Comparison of ENCODE assay signal across 9 cellular contexts in the genomic region with DNA sequence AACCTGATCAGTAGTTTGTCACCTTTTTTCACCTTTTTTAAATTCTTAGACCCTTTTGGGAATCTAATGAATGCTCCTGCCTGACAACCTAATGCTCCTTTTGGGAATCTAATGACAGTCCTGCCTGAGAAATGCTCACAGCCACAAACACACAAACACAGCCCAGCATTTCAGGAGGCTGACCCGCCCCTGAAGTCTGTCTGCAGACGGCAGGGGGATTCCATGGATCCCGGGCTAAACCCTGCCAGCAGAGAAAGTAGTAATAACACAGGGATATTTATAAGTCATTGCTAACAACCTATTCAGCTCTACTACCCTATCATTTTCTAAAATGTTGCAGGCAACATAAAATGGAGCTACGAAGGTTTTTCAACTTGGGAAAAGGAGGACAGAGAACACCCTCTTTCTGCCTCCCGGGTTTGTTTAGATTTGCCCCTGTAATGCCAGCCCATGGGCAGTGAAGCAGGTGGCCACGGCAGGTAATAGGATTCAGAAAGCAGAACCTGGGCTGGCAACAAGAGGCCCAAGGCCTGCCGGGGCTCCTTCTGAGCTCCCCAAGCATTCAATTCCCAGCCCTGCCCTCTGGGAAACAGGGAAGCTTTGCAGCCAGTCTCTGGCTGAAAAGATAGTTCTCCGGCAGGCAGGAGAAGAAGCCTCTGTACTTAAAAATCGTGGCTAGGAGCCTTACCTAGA.
DNase-seq lines count a peak whose midpoint lies in the region; ATAC-seq and TF ChIP-seq lines count a peak whose summit lies in the region.
"Had no signal": no experiment of that assay in that cellular context is flagged by ENCODE, and none has a peak within 500 bp of the region (broad histone marks: within the 10 kb centered on the region; RNA-seq: fewer than 3 reads in every experiment).

No MANE protein-coding gene starts in this region.

- H3K4me1 Mint-ChIP-seq in GM23338, result peaks cover 28% of the 10 kb centered on the region
- H3K4me1 Mint-ChIP-seq in stimulated activated memory B cell treated with anti-CD40 and anti-IgM and Interleukin-4, amounts not matched to agents 10 μg/mL and 1 μg/mL and 100 μg/mL, for 72 hours, result peaks cover 23% of the 10 kb centered on the region

- H3K9me2 ChIP-seq in GM23338 (ENCODE audit: insufficient read depth), result peaks cover 8% of the 10 kb centered on the region; the same call in 1 of the 2 replicates

- DNase-seq in GM23338 (ENCODE audit: low spot score) (no peak), Peyer's patch (no peak), GM19240 (ENCODE audit: insufficient read length, low spot score) (no peak)
- DNase-seq in stimulated activated CD4-positive, alpha-beta T cell treated with anti-CD3 and anti-CD28 coated beads, Interleukin-4, amount 100 ng/mL, for 24 hours, result no peak
- no peak for DNase-seq in stimulated activated naive CD4-positive, alpha-beta T cell treated with Interleukin-2 at 50 U/mL for 16 hours (lab: John Stamatoyannopoulos, UW)
- DNase-seq: NCI-H510A had no signal

- H3K36me3 Mint-ChIP-seq in GM23338 (ENCODE audit: low read depth), result no peaks in the 10 kb centered on the region
- H3K36me3 Mint-ChIP-seq in stimulated activated memory B cell treated with anti-CD40 and anti-IgM and Interleukin-4, amounts not matched to agents 10 μg/mL and 1 μg/mL and 100 μg/mL, for 72 hours, result peaks cover 7% of the 10 kb centered on the region

- H3K27ac Mint-ChIP-seq in GM23338, result no peak overlapping the region; the same call in 1 of the 2 replicates
- H3K27ac Mint-ChIP-seq in stimulated activated memory B cell treated with anti-CD40 and anti-IgM and Interleukin-4, amounts not matched to agents 10 μg/mL and 1 μg/mL and 100 μg/mL, for 72 hours, result no peak overlapping the region

- no peak overlapping the region for H2AFZ ChIP-seq in GM23338

- H3K27me3 Mint-ChIP-seq in GM23338 (ENCODE audit: insufficient read depth, low read depth, poor library complexity), result no peaks in the 10 kb centered on the region
- no peaks in the 10 kb centered on the region for H3K27me3 Mint-ChIP-seq in stimulated activated memory B cell treated with anti-CD40 and anti-IgM and Interleukin-4, amounts not matched to agents 10 μg/mL and 1 μg/mL and 100 μg/mL, for 72 hours

- H3K9me3 Mint-ChIP-seq in GM23338, result no peaks in the 10 kb centered on the region
- H3K9me3 Mint-ChIP-seq in stimulated activated memory B cell treated with anti-CD40 and anti-IgM and Interleukin-4, amounts not matched to agents 10 μg/mL and 1 μg/mL and 100 μg/mL, for 72 hours, result no peaks in the 10 kb centered on the region

- H3K4me3 Mint-ChIP-seq in GM23338, result no peak overlapping the region
- no peak overlapping the region for H3K4me3 Mint-ChIP-seq in stimulated activated memory B cell treated with anti-CD40 and anti-IgM and Interleukin-4, amounts not matched to agents 10 μg/mL and 1 μg/mL and 100 μg/mL, for 72 hours

- no peaks in the 10 kb centered on the region for H3F3A ChIP-seq in GM23338 (replicated peaks; ENCODE audit: low read depth)

- H3K27me3 ChIP-seq in GM23338 (ENCODE audit: insufficient read depth), result no peaks in the 10 kb centered on the region
- H3K27me3 ChIP-seq in Peyer's patch, result no peaks in the 10 kb centered on the region
- no peaks in the 10 kb centered on the region for H3K27me3 ChIP-seq in layer of hippocampus (ENCODE audit: control insufficient read depth, insufficient read depth, low read length)
- H3K27me3 ChIP-seq in skeletal muscle satellite cell (ENCODE audit: control insufficient read depth, insufficient read depth, low read length), result no peaks in the 10 kb centered on the region

- peak; percentile 58 for ATAC-seq in GM23338
- no peak for ATAC-seq in stimulated activated memory B cell treated with anti-CD40 and anti-IgM and Interleukin-4, amounts not matched to agents 10 μg/mL and 1 μg/mL and 100 μg/mL, for 72 hours

- H3K9me3 ChIP-seq in Peyer's patch (no peaks in the 10 kb centered on the region), skeletal muscle satellite cell (replicated peaks; ENCODE audit: low read length) (no peaks in the 10 kb centered on the region)

- H3K27ac ChIP-seq in GM23338 (ENCODE audit: low read depth) (peak overlapping the region; percentile 64), Peyer's patch (peak overlapping the region in 3 of 4 donors; percentile 64 to 84 (median 78)), layer of hippocampus (ENCODE audit: low read depth, low read length) (peak overlapping the region; percentile 13)

- peaks cover 10% of the 10 kb centered on the region for H4K20me1 ChIP-seq in GM23338 (replicated peaks; ENCODE audit: insufficient read depth)

- H3K36me3 ChIP-seq in GM23338 (ENCODE audit: insufficient read depth) (no peaks in the 10 kb centered on the region), Peyer's patch (no peaks in the 10 kb centered on the region), skeletal muscle satellite cell (ENCODE audit: insufficient read depth, low read length) (peaks cover 9% of the 10 kb centered on the region)

- peak overlapping the region; percentile 66 for H3K9ac ChIP-seq in skeletal muscle satellite cell (ENCODE audit: low read depth, low read length)

- H3K4me3 ChIP-seq in GM23338 (no peak overlapping the region), Peyer's patch (no peak overlapping the region), skeletal muscle satellite cell (ENCODE audit: low read length) (no peak overlapping the region)

- peaks cover 99% of the 10 kb centered on the region for H3K79me2 ChIP-seq in GM23338 (replicated peaks; ENCODE audit: insufficient read depth)

- H3K4me2 ChIP-seq in GM23338 (no peak overlapping the region; the same call in 1 of the 2 replicates), skeletal muscle satellite cell (ENCODE audit: low read length) (peak overlapping the region; percentile 67)

- TF ChIP-seq POLR2A in Peyer's patch (IDR thresholded peaks at IDR 0.05), result no peak

- TF ChIP-seq CTCF in GM23338 (conservative IDR thresholded peaks at IDR 0.05; ENCODE audit: low read depth in 2 of 2), result no peak
- no peak for TF ChIP-seq CTCF in Peyer's patch (IDR thresholded peaks at IDR 0.05)

- H3K4me1 ChIP-seq in GM23338 (ENCODE audit: insufficient read depth) (peaks cover 46% of the 10 kb centered on the region), Peyer's patch (peaks cover 7 to 69% (median 16%) of the 10 kb centered on the region in 4 donors), skeletal muscle satellite cell (ENCODE audit: control insufficient read depth, insufficient read depth, low read length) (peaks cover 81% of the 10 kb centered on the region)

TF ChIP-seq in GM23338, 12 proteins besides CTCF, POLR2A, EP300 and RAD21 (continues in another document):
- TF ChIP-seq STAT1 (IDR thresholded peaks at IDR 0.05; ENCODE audit: unreplicated experiment), result no peak
- TF ChIP-seq EZH2phosphoT487 (IDR thresholded peaks at IDR 0.05; ENCODE audit: unreplicated experiment), result no peak

Comparison
In these comparisons a context has a peak if more than half of its experiments do, and no peak if none do; other contexts are left out.
1. H3K27ac ChIP-seq: peak in every context shown above with its lines; median percentile 78 in Peyer's patch; 64 in GM23338; 13 in layer of hippocampus.